26 cellular contexts compared by ENCODE assay signal in the genomic region with DNA sequence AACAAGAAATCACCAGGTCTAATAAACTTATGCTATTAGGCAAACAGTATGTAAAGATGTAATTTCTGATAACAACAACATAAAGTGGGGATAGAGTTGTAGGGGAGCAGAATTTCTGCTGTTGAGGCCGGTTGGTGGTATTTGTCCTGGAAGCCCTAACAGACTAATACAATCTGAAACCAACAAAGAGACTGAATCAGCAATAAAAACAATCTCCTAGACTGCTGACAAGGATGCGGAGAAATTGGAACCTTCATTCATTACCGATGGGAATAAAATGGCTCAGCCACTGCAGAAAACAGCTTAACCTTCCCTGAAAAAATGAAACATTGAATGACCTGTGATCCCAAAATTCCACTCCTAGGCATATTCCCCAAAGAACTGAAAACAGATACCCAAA.
"Had no signal": no experiment of that assay in that cellular context is flagged by ENCODE, and none has a peak within 500 bp of the region (broad histone marks: within the 10 kb centered on the region; RNA-seq: fewer than 3 reads in every experiment).

No MANE protein-coding gene starts in this region.

- H3K27me3 Mint-ChIP-seq: dendritic cell treated with granulocyte-macrophage colony-stimulating factor and Interleukin-4, amounts not matched to agents 40 ng/mL and 50 ng/mL, for 4 days had no signal

- H3K9me3 Mint-ChIP-seq: effector memory CD8-positive, alpha-beta T cell had no signal

- DNase-seq: colonic mucosa; cortex of kidney; dermis blood vessel endothelial cell; dorsolateral prefrontal cortex; effector CD4-positive, alpha-beta T cell; effector CD8-positive, alpha-beta T cell; effector memory CD4-positive, alpha-beta T cell; effector memory CD8-positive, alpha-beta T cell; endodermal cell; erythroblast; esophagus squamous epithelium; foreskin fibroblast; foreskin keratinocyte; foreskin melanocyte; gastrocnemius medialis; glutamatergic neuron; heart right ventricle had no signal

- H3K27me3 ChIP-seq: colonic mucosa, esophagus muscularis mucosa, esophagus squamous epithelium, foreskin keratinocyte, gastrocnemius medialis, gastroesophageal sphincter, heart right ventricle had no signal

- H3K4me3 ChIP-seq: colonic mucosa, coronary artery, dorsolateral prefrontal cortex, esophagus muscularis mucosa, esophagus squamous epithelium, gastrocnemius medialis, gastroesophageal sphincter, heart right ventricle had no signal

- FAIRE-seq: colon, endothelial cell of umbilical vein, frontal cortex had no signal

- H3K9me3 ChIP-seq: colonic mucosa, esophagus muscularis mucosa, esophagus squamous epithelium, gastrocnemius medialis, gastroesophageal sphincter had no signal

- H3K36me3 ChIP-seq: colonic mucosa, esophagus muscularis mucosa, esophagus squamous epithelium, gastrocnemius medialis, gastroesophageal sphincter, heart right ventricle had no signal

- H3K27ac ChIP-seq: colonic mucosa, coronary artery, dorsolateral prefrontal cortex, epithelial cell of prostate, esophagus muscularis mucosa, esophagus squamous epithelium, foreskin keratinocyte, gastrocnemius medialis, gastroesophageal sphincter, heart right ventricle had no signal

- ATAC-seq: effector memory CD8-positive, alpha-beta T cell; esophagus mucosa; foreskin keratinocyte; gastrocnemius medialis; gastroesophageal sphincter had no signal

- H3K27ac Mint-ChIP-seq: dendritic cell treated with granulocyte-macrophage colony-stimulating factor and Interleukin-4, amounts not matched to agents 40 ng/mL and 50 ng/mL, for 4 days; effector memory CD8-positive, alpha-beta T cell; endodermal cell had no signal

- H3K4me1 ChIP-seq: colonic mucosa, esophagus muscularis mucosa, esophagus squamous epithelium, foreskin keratinocyte, gastrocnemius medialis, gastroesophageal sphincter had no signal

- H3K4me3 Mint-ChIP-seq: dendritic cell treated with granulocyte-macrophage colony-stimulating factor and Interleukin-4, amounts not matched to agents 40 ng/mL and 50 ng/mL, for 4 days; effector memory CD8-positive, alpha-beta T cell; endodermal cell had no signal
